Comparison of ENCODE assay signal across 8 cellular contexts in the genomic region with DNA sequence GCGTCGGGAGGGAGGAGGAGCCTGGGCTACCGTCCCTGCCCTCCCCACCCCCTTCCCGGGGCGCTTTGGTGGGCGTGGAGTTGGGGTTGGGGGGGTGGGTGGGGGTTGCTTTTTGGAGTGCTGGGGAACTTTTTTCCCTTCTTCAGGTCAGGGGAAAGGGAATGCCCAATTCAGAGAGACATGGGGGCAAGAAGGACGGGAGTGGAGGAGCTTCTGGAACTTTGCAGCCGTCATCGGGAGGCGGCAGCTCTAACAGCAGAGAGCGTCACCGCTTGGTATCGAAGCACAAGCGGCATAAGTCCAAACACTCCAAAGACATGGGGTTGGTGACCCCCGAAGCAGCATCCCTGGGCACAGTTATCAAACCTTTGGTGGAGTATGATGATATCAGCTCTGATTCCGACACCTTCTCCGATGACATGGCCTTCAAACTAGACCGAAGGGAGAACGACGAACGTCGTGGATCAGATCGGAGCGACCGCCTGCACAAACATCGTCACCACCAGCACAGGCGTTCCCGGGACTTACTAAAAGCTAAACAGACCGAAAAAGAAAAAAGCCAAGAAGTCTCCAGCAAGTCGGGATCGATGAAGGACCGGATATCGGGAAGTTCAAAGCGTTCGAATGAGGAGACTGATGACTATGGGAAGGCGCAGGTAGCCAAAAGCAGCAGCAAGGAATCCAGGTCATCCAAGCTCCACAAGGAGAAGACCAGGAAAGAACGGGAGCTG. TPM values are rescaled to one million over a fixed set of nuclear protein-coding genes. Genes with fewer than 3 reads are reported as not detected.
DNase-seq lines count a peak whose midpoint lies in the region; ATAC-seq and TF ChIP-seq lines count a peak whose summit lies in the region.

No MANE protein-coding gene starts in this region.

- H3K9me3 Mint-ChIP-seq in activated naive CD4-positive, alpha-beta T cell treated with anti-CD3 and anti-CD28 coated beads, Interleukin-2, amount 50 U/mL, for 72 hours = no peaks in the 10 kb centered on the region
- peaks cover 8% of the 10 kb centered on the region for H3K9me3 Mint-ChIP-seq in glutamatergic neuron (ENCODE audit: unreplicated experiment)
- H3K9me3 Mint-ChIP-seq in osteocyte (ENCODE audit: unreplicated experiment) = no peaks in the 10 kb centered on the region

- peak overlapping the region; percentile 95 for H3K4me3 Mint-ChIP-seq in glutamatergic neuron (ENCODE audit: unreplicated experiment)
- H3K4me3 Mint-ChIP-seq in osteocyte (ENCODE audit: unreplicated experiment) = peak overlapping the region; percentile 95

- no peak for TF ChIP-seq CTCF in NB4 (IDR thresholded peaks at IDR 0.05; ENCODE audit: low read depth, low read length)
- no peak for TF ChIP-seq CTCF in glutamatergic neuron (IDR thresholded peaks at IDR 0.05; ENCODE audit: partially characterized antibody, unreplicated experiment)
- no peak for TF ChIP-seq CTCF in osteocyte (IDR thresholded peaks at IDR 0.05)

- peak overlapping the region; percentile 87 for H3K4me3 ChIP-seq in NB4 (ENCODE audit: low read depth, low read length)

- no peak for TF ChIP-seq POLR2A in NB4 (IDR thresholded peaks at IDR 0.05; ENCODE audit: extremely low read depth, insufficient read length)

- H3K27me3 Mint-ChIP-seq in glutamatergic neuron (ENCODE audit: unreplicated experiment) (peaks cover 6% of the 10 kb centered on the region), osteocyte (ENCODE audit: unreplicated experiment) (no peaks in the 10 kb centered on the region)

- H3K27ac Mint-ChIP-seq in activated naive CD4-positive, alpha-beta T cell treated with anti-CD3 and anti-CD28 coated beads, Interleukin-2, amount 50 U/mL, for 72 hours = peak overlapping the region; percentile 93 to 99
- H3K27ac Mint-ChIP-seq in glutamatergic neuron (ENCODE audit: unreplicated experiment) = peak overlapping the region; percentile 83
- H3K27ac Mint-ChIP-seq in osteocyte (ENCODE audit: unreplicated experiment) = peak overlapping the region; percentile 98

- H3K4me1 Mint-ChIP-seq in glutamatergic neuron (ENCODE audit: low read depth, unreplicated experiment) (peaks cover 10% of the 10 kb centered on the region), osteocyte (ENCODE audit: unreplicated experiment) (peaks cover 32% of the 10 kb centered on the region)

- ATAC-seq in GM21737 (IDR thresholded peaks at IDR 0.05; ENCODE audit: unreplicated experiment) = peak; percentile 2
- ATAC-seq in activated naive CD4-positive, alpha-beta T cell treated with anti-CD3 and anti-CD28 coated beads, Interleukin-2, amount 50 U/mL, for 72 hours = peak; percentile 5 to 9

- peaks cover 16 to 26% of the 10 kb centered on the region in 2 donors for H3K36me3 Mint-ChIP-seq in activated naive CD4-positive, alpha-beta T cell treated with anti-CD3 and anti-CD28 coated beads, Interleukin-2, amount 50 U/mL, for 72 hours
- no peaks in the 10 kb centered on the region for H3K36me3 Mint-ChIP-seq in glutamatergic neuron (ENCODE audit: unreplicated experiment)
- H3K36me3 Mint-ChIP-seq in osteocyte (ENCODE audit: unreplicated experiment) = peaks cover 4% of the 10 kb centered on the region

- DNase-seq in EH (ENCODE audit: low read depth) = peak; percentile 75
- peak; percentile 37 for DNase-seq in NB4 (ENCODE audit: low read depth)
- no peak for DNase-seq in activated naive CD4-positive, alpha-beta T cell treated with anti-CD3 and anti-CD28 coated beads, Interleukin-2, amount 50 U/mL, for 72 hours (ENCODE audit: low spot score in 2 of 2)
- DNase-seq in glutamatergic neuron = no peak
- no peak for DNase-seq in osteocyte (ENCODE audit: extremely low spot score, unreplicated experiment)
- no peak for DNase-seq in NCI-H510A (lab: John Stamatoyannopoulos, UW)
- DNase-seq in SIG-M5 (lab: John Stamatoyannopoulos, UW) = no peak

RNA-seq across cellular contexts. Expression of a gene that starts 0.8 kb away (rescaled TPM):
- 10 to 100 TPM; 68.0 to 80.9 TPM for total RNA-seq in activated naive CD4-positive, alpha-beta T cell treated with anti-CD3 and anti-CD28 coated beads, Interleukin-2, amount 50 U/mL, for 72 hours
- total RNA-seq in glutamatergic neuron (ENCODE audit: unreplicated experiment) (49.8 TPM), osteocyte (57.4 and 59.0 TPM in 2 replicates)

RNA-seq across cellular contexts. Expression of a gene that starts 11.0 kb away (rescaled TPM):
- 10 to 100 TPM; 63.8 to 65.4 TPM for total RNA-seq in activated naive CD4-positive, alpha-beta T cell treated with anti-CD3 and anti-CD28 coated beads, Interleukin-2, amount 50 U/mL, for 72 hours
- total RNA-seq in glutamatergic neuron (ENCODE audit: unreplicated experiment) (46.0 TPM), osteocyte (45.9 and 48.0 TPM in 2 replicates)

Comparison
In these comparisons a context has a peak if more than half of its experiments do, and no peak if none do; other contexts are left out.
1. DNase-seq: peak in EH (single experiment) and NB4 (single experiment); none in activated naive CD4-positive, alpha-beta T cell treated with anti-CD3 and anti-CD28 coated beads, Interleukin-2, amount 50 U/mL, for 72 hours (0 of 2), glutamatergic neuron (single experiment), osteocyte (single experiment), NCI-H510A (single experiment) and SIG-M5 (single experiment).
2. Peak in every context shown above with its lines, with median percentiles within 50 percentile points of each other: H3K27ac Mint-ChIP-seq.